Comparison of ENCODE assay signal across 1 cellular context in the genomic region with DNA sequence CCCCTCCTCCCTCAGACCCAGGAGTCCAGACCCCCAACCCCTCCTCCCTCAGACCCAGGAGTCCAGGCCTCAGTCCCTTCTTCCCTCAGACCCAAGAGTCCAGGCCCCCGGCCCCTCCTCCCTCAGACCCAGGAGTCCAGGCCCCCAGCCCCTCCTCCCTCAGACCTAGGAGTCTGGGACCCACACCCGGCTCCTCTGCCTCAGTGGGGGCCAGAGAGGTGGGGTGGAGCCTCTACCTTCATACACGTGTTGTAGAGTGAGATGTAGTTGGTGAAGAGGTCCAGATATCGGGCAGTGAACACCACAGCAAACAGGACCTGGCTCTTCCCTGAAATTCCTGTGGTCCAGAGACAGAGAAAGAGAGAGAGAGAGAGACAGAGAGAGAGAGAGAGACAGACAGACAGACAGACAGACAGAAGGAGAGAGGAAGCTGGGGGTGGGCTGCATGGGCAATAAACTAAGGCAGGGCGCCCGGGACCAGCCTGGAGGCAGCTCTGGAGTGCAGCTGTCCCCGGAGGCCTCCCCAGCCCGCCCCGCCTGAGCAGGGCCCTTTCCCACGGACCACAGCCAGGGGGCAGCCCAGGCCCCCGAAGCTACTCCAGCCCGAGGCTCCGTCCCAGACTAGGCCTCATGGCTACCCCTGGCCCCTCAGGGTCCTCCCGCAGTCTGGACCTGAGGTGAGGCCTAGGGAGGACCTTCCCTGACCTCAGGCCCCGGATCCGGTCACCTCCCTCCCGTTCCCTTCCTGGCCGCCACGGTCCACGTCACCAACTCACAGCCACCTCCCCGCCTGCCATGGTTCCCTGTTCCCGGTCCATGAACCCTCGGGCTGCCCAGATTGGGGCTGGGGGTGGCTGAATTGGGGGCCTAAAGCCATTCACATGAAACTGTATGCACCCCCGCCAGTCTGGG.
TF ChIP-seq lines count a peak whose summit lies in the region.

No MANE protein-coding gene starts in this region.

TF ChIP-seq in K562, 482 proteins besides CTCF, POLR2A, EP300 and RAD21 (continued from another document and continues in another):
- TF ChIP-seq, protein P1, sequence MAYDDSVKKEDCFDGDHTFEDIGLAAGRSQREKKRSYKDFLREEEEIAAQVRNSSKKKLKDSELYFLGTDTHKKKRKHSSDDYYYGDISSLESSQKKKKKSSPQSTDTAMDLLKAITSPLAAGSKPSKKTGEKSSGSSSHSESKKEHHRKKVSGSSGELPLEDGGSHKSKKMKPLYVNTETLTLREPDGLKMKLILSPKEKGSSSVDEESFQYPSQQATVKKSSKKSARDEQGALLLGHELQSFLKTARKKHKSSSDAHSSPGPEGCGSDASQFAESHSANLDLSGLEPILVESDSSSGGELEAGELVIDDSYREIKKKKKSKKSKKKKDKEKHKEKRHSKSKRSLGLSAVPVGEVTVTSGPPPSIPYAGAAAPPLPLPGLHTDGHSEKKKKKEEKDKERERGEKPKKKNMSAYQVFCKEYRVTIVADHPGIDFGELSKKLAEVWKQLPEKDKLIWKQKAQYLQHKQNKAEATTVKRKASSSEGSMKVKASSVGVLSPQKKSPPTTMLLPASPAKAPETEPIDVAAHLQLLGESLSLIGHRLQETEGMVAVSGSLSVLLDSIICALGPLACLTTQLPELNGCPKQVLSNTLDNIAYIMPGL (CRISPR knock-in tag; IDR thresholded peaks at IDR 0.05) = peak; percentile 100
- no peak for TF ChIP-seq ZC3H8 (IDR thresholded peaks at IDR 0.05)
- peak; percentile 62; the same call in 1 of the 2 replicates for TF ChIP-seq MTA3 (IDR thresholded peaks at IDR 0.05; ENCODE audit: borderline replicate concordance)
- TF ChIP-seq PKNOX1 (IDR thresholded peaks at IDR 0.05) = no peak
- TF ChIP-seq ZNF143 (CRISPR knock-in tag; IDR thresholded peaks at IDR 0.05) = no peak; the same call in 1 of the 2 replicates
- TF ChIP-seq CREB1 (IDR thresholded peaks at IDR 0.05) = no peak
- TF ChIP-seq CREB1 (CRISPR knock-in tag; IDR thresholded peaks at IDR 0.05) = peak; percentile 81
- no peak for TF ChIP-seq NR2C2 (CRISPR knock-in tag; IDR thresholded peaks at IDR 0.05)
- TF ChIP-seq NR2C2 (tag; IDR thresholded peaks at IDR 0.05) = peak; percentile 89
- TF ChIP-seq ZNF232 (CRISPR knock-in tag; IDR thresholded peaks at IDR 0.05) = peak; percentile 77
- no peak for TF ChIP-seq SAFB2 (IDR thresholded peaks at IDR 0.05; ENCODE audit: borderline replicate concordance, low read depth, low read length, severe bottlenecking)
- peak; percentile 77 for TF ChIP-seq KDM5B (IDR thresholded peaks at IDR 0.05; ENCODE audit: insufficient replicate concordance, low read depth, low read length)
- TF ChIP-seq MTF1 (CRISPR knock-in tag; IDR thresholded peaks at IDR 0.05; ENCODE audit: borderline replicate concordance) = no peak
- no peak for TF ChIP-seq ETV6 (IDR thresholded peaks at IDR 0.05; ENCODE audit: borderline replicate concordance in 1 of 2, low read depth in 2 of 2, low read length in 1 of 2)
- 0 out of 2 replicates have a peak, but pooled peaks have one; percentile 34 for TF ChIP-seq ETV6 (CRISPR knock-in tag; IDR thresholded peaks at IDR 0.05; ENCODE audit: borderline replicate concordance)
- no peak for TF ChIP-seq ZNF395 (CRISPR knock-in tag; IDR thresholded peaks at IDR 0.05)
- TF ChIP-seq ZNF263 (CRISPR knock-in tag; IDR thresholded peaks at IDR 0.05; ENCODE audit: borderline replicate concordance) = peak; percentile 72; the same call in 1 of the 2 replicates
- no peak for TF ChIP-seq KDM1A (IDR thresholded peaks at IDR 0.05)
- TF ChIP-seq GTF2F1 (IDR thresholded peaks at IDR 0.05; ENCODE audit: low read depth, low read length) = no peak
- no peak for TF ChIP-seq NR4A1 (CRISPR knock-in tag; IDR thresholded peaks at IDR 0.05)
- 0 out of 2 replicates have a peak, but pooled peaks have one; percentile 22 for TF ChIP-seq NR4A1 (tag; IDR thresholded peaks at IDR 0.05)
- TF ChIP-seq ATF6 (CRISPR knock-in tag; IDR thresholded peaks at IDR 0.05) = peak; percentile 92; the same call in 1 of the 2 replicates
- TF ChIP-seq GATAD2B (IDR thresholded peaks at IDR 0.05; ENCODE audit: borderline replicate concordance) = peak; percentile 88; the same call in 1 of the 2 replicates
- TF ChIP-seq MYNN (IDR thresholded peaks at IDR 0.05) = 0 out of 2 replicates have a peak, but pooled peaks have one; percentile 48
- no peak for TF ChIP-seq MYNN (CRISPR knock-in tag; IDR thresholded peaks at IDR 0.05)
- TF ChIP-seq STAG1 (CRISPR knock-in tag; IDR thresholded peaks at IDR 0.05; ENCODE audit: borderline replicate concordance) = 0 out of 2 replicates have a peak, but pooled peaks have one; percentile 25
- no peak for TF ChIP-seq MECOM (CRISPR knock-in tag; IDR thresholded peaks at IDR 0.05)
- TF ChIP-seq ZFP1 (CRISPR knock-in tag; IDR thresholded peaks at IDR 0.05) = no peak
- TF ChIP-seq, protein P2, sequence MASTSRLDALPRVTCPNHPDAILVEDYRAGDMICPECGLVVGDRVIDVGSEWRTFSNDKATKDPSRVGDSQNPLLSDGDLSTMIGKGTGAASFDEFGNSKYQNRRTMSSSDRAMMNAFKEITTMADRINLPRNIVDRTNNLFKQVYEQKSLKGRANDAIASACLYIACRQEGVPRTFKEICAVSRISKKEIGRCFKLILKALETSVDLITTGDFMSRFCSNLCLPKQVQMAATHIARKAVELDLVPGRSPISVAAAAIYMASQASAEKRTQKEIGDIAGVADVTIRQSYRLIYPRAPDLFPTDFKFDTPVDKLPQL (IDR thresholded peaks at IDR 0.05; ENCODE audit: extremely low read depth, insufficient read length) = no peak
- no peak for TF ChIP-seq ARID1B (IDR thresholded peaks at IDR 0.05)
- TF ChIP-seq PCBP2 (IDR thresholded peaks at IDR 0.05; ENCODE audit: low read depth, low read length, poor library complexity, severe bottlenecking) = no peak
- TF ChIP-seq ZNF695 (CRISPR knock-in tag; IDR thresholded peaks at IDR 0.05) = no peak
- TF ChIP-seq, protein P3, sequence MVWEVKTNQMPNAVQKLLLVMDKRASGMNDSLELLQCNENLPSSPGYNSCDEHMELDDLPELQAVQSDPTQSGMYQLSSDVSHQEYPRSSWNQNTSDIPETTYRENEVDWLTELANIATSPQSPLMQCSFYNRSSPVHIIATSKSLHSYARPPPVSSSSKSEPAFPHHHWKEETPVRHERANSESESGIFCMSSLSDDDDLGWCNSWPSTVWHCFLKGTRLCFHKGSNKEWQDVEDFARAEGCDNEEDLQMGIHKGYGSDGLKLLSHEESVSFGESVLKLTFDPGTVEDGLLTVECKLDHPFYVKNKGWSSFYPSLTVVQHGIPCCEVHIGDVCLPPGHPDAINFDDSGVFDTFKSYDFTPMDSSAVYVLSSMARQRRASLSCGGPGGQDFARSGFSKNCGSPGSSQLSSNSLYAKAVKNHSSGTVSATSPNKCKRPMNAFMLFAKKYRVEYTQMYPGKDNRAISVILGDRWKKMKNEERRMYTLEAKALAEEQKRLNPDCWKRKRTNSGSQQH (CRISPR knock-in tag; IDR thresholded peaks at IDR 0.05) = no peak
- TF ChIP-seq, protein P4, sequence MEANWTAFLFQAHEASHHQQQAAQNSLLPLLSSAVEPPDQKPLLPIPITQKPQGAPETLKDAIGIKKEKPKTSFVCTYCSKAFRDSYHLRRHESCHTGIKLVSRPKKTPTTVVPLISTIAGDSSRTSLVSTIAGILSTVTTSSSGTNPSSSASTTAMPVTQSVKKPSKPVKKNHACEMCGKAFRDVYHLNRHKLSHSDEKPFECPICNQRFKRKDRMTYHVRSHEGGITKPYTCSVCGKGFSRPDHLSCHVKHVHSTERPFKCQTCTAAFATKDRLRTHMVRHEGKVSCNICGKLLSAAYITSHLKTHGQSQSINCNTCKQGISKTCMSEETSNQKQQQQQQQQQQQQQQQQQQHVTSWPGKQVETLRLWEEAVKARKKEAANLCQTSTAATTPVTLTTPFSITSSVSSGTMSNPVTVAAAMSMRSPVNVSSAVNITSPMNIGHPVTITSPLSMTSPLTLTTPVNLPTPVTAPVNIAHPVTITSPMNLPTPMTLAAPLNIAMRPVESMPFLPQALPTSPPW (CRISPR knock-in tag; IDR thresholded peaks at IDR 0.05) = peak; percentile 42
- no peak for TF ChIP-seq BRF1 (IDR thresholded peaks at IDR 0.05; ENCODE audit: borderline replicate concordance, extremely low read depth, insufficient read length)
- TF ChIP-seq LARP7 (IDR thresholded peaks at IDR 0.05) = no peak
- no peak for TF ChIP-seq NCOA1 (IDR thresholded peaks at IDR 0.05; ENCODE audit: low read depth)
- no peak for TF ChIP-seq HNRNPK (IDR thresholded peaks at IDR 0.05; ENCODE audit: low read depth, low read length, poor library complexity, severe bottlenecking)
- peak; percentile 89; the same call in 1 of the 2 replicates for TF ChIP-seq KAT7 (CRISPR knock-in tag; IDR thresholded peaks at IDR 0.05; ENCODE audit: borderline replicate concordance)
- peak; percentile 73 for TF ChIP-seq TAF7 (tag; IDR thresholded peaks at IDR 0.05)
- no peak for TF ChIP-seq ZNF584 (CRISPR knock-in tag; IDR thresholded peaks at IDR 0.05; ENCODE audit: low read depth)
- TF ChIP-seq, protein P5, sequence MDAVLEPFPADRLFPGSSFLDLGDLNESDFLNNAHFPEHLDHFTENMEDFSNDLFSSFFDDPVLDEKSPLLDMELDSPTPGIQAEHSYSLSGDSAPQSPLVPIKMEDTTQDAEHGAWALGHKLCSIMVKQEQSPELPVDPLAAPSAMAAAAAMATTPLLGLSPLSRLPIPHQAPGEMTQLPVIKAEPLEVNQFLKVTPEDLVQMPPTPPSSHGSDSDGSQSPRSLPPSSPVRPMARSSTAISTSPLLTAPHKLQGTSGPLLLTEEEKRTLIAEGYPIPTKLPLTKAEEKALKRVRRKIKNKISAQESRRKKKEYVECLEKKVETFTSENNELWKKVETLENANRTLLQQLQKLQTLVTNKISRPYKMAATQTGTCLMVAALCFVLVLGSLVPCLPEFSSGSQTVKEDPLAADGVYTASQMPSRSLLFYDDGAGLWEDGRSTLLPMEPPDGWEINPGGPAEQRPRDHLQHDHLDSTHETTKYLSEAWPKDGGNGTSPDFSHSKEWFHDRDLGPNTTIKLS (IDR thresholded peaks at IDR 0.05; ENCODE audit: borderline replicate concordance, low read depth) = peak; percentile 96
- peak; percentile 90 for TF ChIP-seq BRD9 (IDR thresholded peaks at IDR 0.05; ENCODE audit: low read depth, partially characterized antibody)
- TF ChIP-seq ETV5 (CRISPR knock-in tag; IDR thresholded peaks at IDR 0.05; ENCODE audit: low read depth) = peak; percentile 69; the same call in 1 of the 2 replicates
- 0 out of 2 replicates have a peak, but pooled peaks have one; percentile 11 for TF ChIP-seq ILF3 (IDR thresholded peaks at IDR 0.05; ENCODE audit: borderline replicate concordance)
- peak; percentile 68; the same call in 1 of the 2 replicates for TF ChIP-seq NR3C1 (CRISPR knock-in tag; IDR thresholded peaks at IDR 0.05)
- no peak for TF ChIP-seq MEIS2 (IDR thresholded peaks at IDR 0.05; ENCODE audit: partially characterized antibody)
- TF ChIP-seq ZNF644 (tag; IDR thresholded peaks at IDR 0.05; ENCODE audit: low read depth) = no peak
- no peak for TF ChIP-seq XRCC4 (IDR thresholded peaks at IDR 0.05; ENCODE audit: extremely low read depth, insufficient read depth, insufficient read length)
- TF ChIP-seq NR1H2 (CRISPR knock-in tag; IDR thresholded peaks at IDR 0.05) = 0 out of 2 replicates have a peak, but pooled peaks have one; percentile 54
- TF ChIP-seq CREM (IDR thresholded peaks at IDR 0.05; ENCODE audit: low read depth) = peak; percentile 80
- TF ChIP-seq KLF6 (CRISPR knock-in tag; IDR thresholded peaks at IDR 0.05; ENCODE audit: borderline replicate concordance) = 0 out of 2 replicates have a peak, but pooled peaks have one; percentile 17
- peak; percentile 75 for TF ChIP-seq RB1 (IDR thresholded peaks at IDR 0.05; ENCODE audit: low read depth)
